ENCODE assay signal across 1 cellular context in genomic region chr1:161022432-161022831, GRCh38.
TF ChIP-seq lines count a peak whose summit lies in the region.

No MANE protein-coding gene starts in this region.

TF ChIP-seq in HEK293, 187 proteins besides CTCF, POLR2A, EP300 and RAD21:
- peak; percentile 61 for TF ChIP-seq KLF1 (tag by site-specific recombination; IDR thresholded peaks at IDR 0.05)
TF ChIP-seq in HEK293: peak in this region for 1; not testable (repeated sequence) for 186.
